ENCODE assay signal across 39 cellular contexts in genomic region chr3:19139863-19140262, GRCh38. TPM values are rescaled to one million over a fixed set of nuclear protein-coding genes. Genes with fewer than 3 reads are reported as not detected.
"Had no signal": no experiment of that assay in that cellular context is flagged by ENCODE, and none has a peak within 500 bp of the region (broad histone marks: within the 10 kb centered on the region; RNA-seq: fewer than 3 reads in every experiment).

No MANE protein-coding gene starts in this region.

- H3K9me3 ChIP-seq: adrenal gland, body of pancreas, breast epithelium had no signal

- H3K36me3 Mint-ChIP-seq: activated CD4-positive, alpha-beta memory T cell treated with anti-CD3 and anti-CD28 coated beads for 36 hours; activated naive CD4-positive, alpha-beta T cell treated with anti-CD3 and anti-CD28 coated beads, Interleukin-2, amount 50 U/mL, for 72 hours; activated naive CD8-positive, alpha-beta T cell treated with anti-CD3 and anti-CD28 coated beads for 36 hours had no signal

- H3K27ac ChIP-seq: adrenal gland, body of pancreas, brain microvascular endothelial cell, breast epithelium, VCaP had no signal

- H3K4me3 Mint-ChIP-seq: activated B cell treated with CpG ODN at 0.5 μM for 24 hours; activated CD4-positive, alpha-beta memory T cell treated with anti-CD3 and anti-CD28 coated beads for 36 hours; activated CD4-positive, alpha-beta T cell treated with anti-CD3 and anti-CD28 coated beads, Interleukin-2, amount 10 ng/mL, durations not matched to agents 24 days and 14 days; activated CD8-positive, alpha-beta T cell treated with anti-CD3 and anti-CD28 coated beads for 36 hours; activated naive CD4-positive, alpha-beta T cell treated with anti-CD3 and anti-CD28 coated beads for 36 hours; activated naive CD8-positive, alpha-beta T cell treated with anti-CD3 and anti-CD28 coated beads for 36 hours; activated T-cell treated with anti-CD3 and anti-CD28 coated beads, Interleukin-2, amount 50 U/mL, for 4 hours; activated T-cell treated with anti-CD3 and anti-CD28 coated beads, Interleukin-2, amount 50 U/mL, for 72 hours; activated T-helper 1 cell treated with anti-CD3 and anti-CD28 coated beads, Interleukin-12 subunit alpha, Interleukin-12 subunit beta, Interleukin-2, Interleukin-4 antibody, amounts not matched to agents 30 ng/mL and 10 ng/mL and 1 ng/mL, durations not matched to agents 14 hours and 24 hours and 36 hours; activated T-helper 17 cell treated with anti-CD3 and anti-CD28 coated beads, Interleukin-2, amount 50 U/mL, for 72 hours; T-helper 1 cell treated with Interleukin-12 subunit alpha and Interleukin-12 subunit beta and Interleukin-4 antibody, amounts not matched to agents 30 μg/mL and 1 μg/mL, for 36 hours; T-helper 2 cell treated with Interferon-gamma antibody and Interleukin-4, amounts not matched to agents 5 μg/mL and 100 μg/mL, for 36 hours had no signal

- DNase-seq: activated B cell treated with CpG ODN at 0.5 μM for 24 hours; activated CD4-positive, alpha-beta memory T cell treated with anti-CD3 and anti-CD28 coated beads for 36 hours; activated CD4-positive, alpha-beta T cell treated with anti-CD3 and anti-CD28 coated beads for 4 hours; activated CD4-positive, alpha-beta T cell treated with anti-CD3 and anti-CD28 coated beads, Interleukin-2, amount 10 ng/mL, durations not matched to agents 24 days and 14 days; activated CD4-positive, alpha-beta T cell treated with anti-CD3 and anti-CD28 coated beads, Interleukin-2, amount 50 U/mL, for 1 hour; activated CD4-positive, alpha-beta T cell treated with anti-CD3 and anti-CD28 coated beads, Interleukin-2, amount 50 U/mL, for 4 hours; activated CD4-positive, CD25-positive, alpha-beta regulatory T cell treated with anti-CD3 and anti-CD28 coated beads, Interleukin-2, amount 50 U/mL, for 72 hours; activated CD8-positive, alpha-beta memory T cell treated with anti-CD3 and anti-CD28 coated beads, Interleukin-2, amount 50 U/mL, for 4 hours; activated CD8-positive, alpha-beta T cell treated with anti-CD3 and anti-CD28 coated beads for 36 hours; activated effector memory CD4-positive, alpha-beta T cell treated with anti-CD3 and anti-CD28 coated beads, Interleukin-2, amount 50 U/mL, for 16 hours; activated gamma-delta T cell treated with Interleukin-2 at 50 U/mL for 16 hours; activated naive CD4-positive, alpha-beta T cell; activated naive CD4-positive, alpha-beta T cell treated with anti-CD3 and anti-CD28 coated beads for 36 hours; activated naive CD4-positive, alpha-beta T cell treated with anti-CD3 and anti-CD28 coated beads, Interleukin-2, amount 50 U/mL, for 16 hours; activated naive CD8-positive, alpha-beta T cell treated with anti-CD3 and anti-CD28 coated beads for 36 hours; activated T-cell treated with anti-CD3 and anti-CD28 coated beads for 4 hours; activated T-cell treated with anti-CD3 and anti-CD28 coated beads, Interleukin-2, amount 50 U/mL, for 1 hour; activated T-cell treated with anti-CD3 and anti-CD28 coated beads, Interleukin-2, amount 50 U/mL, for 4 hours; activated T-cell treated with anti-CD3 and anti-CD28 coated beads, Interleukin-2, amount 50 U/mL, for 72 hours; adrenal gland; amniotic stem cell; aorta; body of pancreas; brain microvascular endothelial cell; central memory CD4-positive, alpha-beta T cell; T-helper 1 cell; T-helper 2 cell; T-helper 9 cell had no signal

- H3K4me1 ChIP-seq: adrenal gland, body of pancreas, breast epithelium had no signal

- FAIRE-seq: astrocyte, TTC549 had no signal

- H3K4me1 Mint-ChIP-seq: activated B cell treated with CpG ODN at 0.5 μM for 24 hours; activated CD4-positive, alpha-beta T cell treated with anti-CD3 and anti-CD28 coated beads, Interleukin-2, amount 10 ng/mL, durations not matched to agents 24 days and 14 days; activated naive CD8-positive, alpha-beta T cell treated with anti-CD3 and anti-CD28 coated beads for 36 hours; activated T-helper 17 cell treated with anti-CD3 and anti-CD28 coated beads, Interleukin-2, amount 50 U/mL, for 72 hours had no signal

- H3K27me3 ChIP-seq: adrenal gland, body of pancreas, brain microvascular endothelial cell, breast epithelium had no signal

- ATAC-seq: activated CD8-positive, alpha-beta T cell treated with anti-CD3 and anti-CD28 coated beads for 36 hours; activated naive CD4-positive, alpha-beta T cell treated with anti-CD3 and anti-CD28 coated beads, Interleukin-2, amount 50 U/mL, for 72 hours; activated T-cell treated with anti-CD3 and anti-CD28 coated beads, Interleukin-2, amount 50 U/mL, for 4 hours; activated T-cell treated with anti-CD3 and anti-CD28 coated beads, Interleukin-2, amount 50 U/mL, for 72 hours; activated T-helper 17 cell treated with anti-CD3 and anti-CD28 coated beads, Interleukin-2, amount 50 U/mL, for 72 hours; body of pancreas had no signal

- H3K27ac Mint-ChIP-seq: activated B cell treated with CpG ODN at 0.5 μM for 24 hours; activated CD4-positive, alpha-beta memory T cell treated with anti-CD3 and anti-CD28 coated beads for 36 hours; activated CD4-positive, alpha-beta T cell treated with anti-CD3 and anti-CD28 coated beads, Interleukin-2, amount 10 ng/mL, durations not matched to agents 24 days and 14 days; activated CD8-positive, alpha-beta T cell treated with anti-CD3 and anti-CD28 coated beads for 36 hours; activated naive CD4-positive, alpha-beta T cell treated with anti-CD3 and anti-CD28 coated beads for 36 hours; activated naive CD4-positive, alpha-beta T cell treated with anti-CD3 and anti-CD28 coated beads, Interleukin-2, amount 50 U/mL, for 72 hours; activated naive CD8-positive, alpha-beta T cell treated with anti-CD3 and anti-CD28 coated beads for 36 hours; activated T-cell treated with anti-CD3 and anti-CD28 coated beads, Interleukin-2, amount 50 U/mL, for 72 hours; activated T-helper 1 cell treated with anti-CD3 and anti-CD28 coated beads, Interleukin-12 subunit alpha, Interleukin-12 subunit beta, Interleukin-2, Interleukin-4 antibody, amounts not matched to agents 30 ng/mL and 10 ng/mL and 1 ng/mL, durations not matched to agents 14 hours and 24 hours and 36 hours; activated T-helper 17 cell treated with anti-CD3 and anti-CD28 coated beads, Interleukin-2, amount 50 U/mL, for 72 hours; T-helper 1 cell treated with Interleukin-12 subunit alpha and Interleukin-12 subunit beta and Interleukin-4 antibody, amounts not matched to agents 30 μg/mL and 1 μg/mL, for 36 hours; T-helper 2 cell treated with Interferon-gamma antibody and Interleukin-4, amounts not matched to agents 5 μg/mL and 100 μg/mL, for 36 hours had no signal

- H3K9me3 Mint-ChIP-seq: activated B cell treated with CpG ODN at 0.5 μM for 24 hours; activated CD4-positive, alpha-beta T cell treated with anti-CD3 and anti-CD28 coated beads, Interleukin-2, amount 10 ng/mL, durations not matched to agents 24 days and 14 days; activated CD8-positive, alpha-beta T cell treated with anti-CD3 and anti-CD28 coated beads for 36 hours; activated naive CD4-positive, alpha-beta T cell treated with anti-CD3 and anti-CD28 coated beads, Interleukin-2, amount 50 U/mL, for 72 hours; activated naive CD8-positive, alpha-beta T cell treated with anti-CD3 and anti-CD28 coated beads for 36 hours; activated T-cell treated with anti-CD3 and anti-CD28 coated beads, Interleukin-2, amount 50 U/mL, for 72 hours; activated T-helper 17 cell treated with anti-CD3 and anti-CD28 coated beads, Interleukin-2, amount 50 U/mL, for 72 hours had no signal

- H3K4me3 ChIP-seq: adrenal gland, body of pancreas, breast epithelium had no signal

- H3K36me3 ChIP-seq: adrenal gland, brain microvascular endothelial cell, breast epithelium had no signal

RNA-seq across cellular contexts. Expression of gene KCNH8, which starts 8.4 kb away (rescaled TPM):
- total RNA-seq: activated CD4-positive, alpha-beta memory T cell treated with anti-CD3 and anti-CD28 coated beads for 36 hours; activated CD4-positive, alpha-beta T cell treated with anti-CD3 and anti-CD28 coated beads, Interleukin-2, amount 10 ng/mL, durations not matched to agents 24 days and 14 days; activated CD8-positive, alpha-beta memory T cell treated with anti-CD3 and anti-CD28 coated beads for 36 hours; activated CD8-positive, alpha-beta T cell treated with anti-CD3 and anti-CD28 coated beads for 36 hours; activated naive CD4-positive, alpha-beta T cell treated with anti-CD3 and anti-CD28 coated beads for 36 hours; activated naive CD4-positive, alpha-beta T cell treated with anti-CD3 and anti-CD28 coated beads, Interleukin-2, amount 50 U/mL, for 72 hours; activated T-cell treated with anti-CD3 and anti-CD28 coated beads, Interleukin-2, amount 50 U/mL, for 4 hours; activated T-helper 1 cell treated with anti-CD3 and anti-CD28 coated beads, Interleukin-12 subunit alpha, Interleukin-12 subunit beta, Interleukin-2, Interleukin-4 antibody, amounts not matched to agents 30 ng/mL and 10 ng/mL and 1 ng/mL, durations not matched to agents 14 hours and 24 hours and 36 hours; activated T-helper 17 cell treated with anti-CD3 and anti-CD28 coated beads, Interleukin-2, amount 50 U/mL, for 72 hours; chondrocyte had no signal
